In genomic region chr6:43229803-43230239, GRCh38 we compare ENCODE assay signal across 9 cellular contexts. TPM values are rescaled to one million over a fixed set of nuclear protein-coding genes. Genes with fewer than 3 reads are reported as not detected.
A peak's percentile ranks its signal among the peaks of the same experiment; 100 is the strongest.
DNase-seq lines count a peak whose midpoint lies in the region; ATAC-seq, FAIRE-seq and TF ChIP-seq lines count a peak whose summit lies in the region.
"Had no signal": no experiment of that assay in that cellular context is flagged by ENCODE, and none has a peak within 500 bp of the region (broad histone marks: within the 10 kb centered on the region; RNA-seq: fewer than 3 reads in every experiment).

No MANE protein-coding gene starts in this region.

- H3K27ac ChIP-seq in ACC112 (ENCODE audit: low read depth, low read length) (no peak overlapping the region), GM12878 (ENCODE audit: control insufficient read depth, insufficient read depth) (no peak overlapping the region)
- H3K27ac ChIP-seq in naive thymus-derived CD4-positive, alpha-beta T cell (ENCODE audit: low read depth, low read length), result peak overlapping the region; percentile 88

- no peak for TF ChIP-seq EP300 in GM12878 (IDR thresholded peaks at IDR 0.05; ENCODE audit: borderline replicate concordance in 1 of 2, control insufficient read depth in 1 of 2, low read depth in 2 of 2, low read length in 2 of 2)

- in situ Hi-C loops in GM12878 (cut with MboI), result no loop called here

- no peaks in the 10 kb centered on the region for H4K20me1 ChIP-seq in GM12878 (ENCODE audit: control insufficient read depth, insufficient read depth)

- POLR2A ChIA-PET in GM12878 (lab: Charles Lee), result interaction anchor here (0.5 to 1.4 kb wide), 5 partner anchors 11 to 401 kb away, joined by 3 to 6 read pairs (median 4); no protein-coding TSS in a partner anchor
- POLR2A ChIA-PET in naive thymus-derived CD4-positive, alpha-beta T cell (lab: Charles Lee), result interaction anchor here (0.9 to 2.3 kb wide), 12 partner anchors 14 to 400 kb away, joined by 3 to 9 read pairs (median 4); partner anchors contain the start of genes CNPY3, CRIP3, CUL9 and GTPBP2

- 65% methylated on average over 11 of the region's 11 CpGs for WGBS in GM12878 (ENCODE audit: insufficient coverage, insufficient replicate concordance, low lambda C conversion rate, missing lambda C conversion rate)

- H3K4me3 ChIP-seq in ACC112 (ENCODE audit: low read depth, low read length) (peak overlapping the region; percentile 90), GM12878 (no peak overlapping the region)
- H3K4me3 ChIP-seq in naive thymus-derived CD4-positive, alpha-beta T cell (ENCODE audit: low read length), result peak overlapping the region; percentile 53

- RAD21 ChIA-PET in GM12878 (lab: Charles Lee; ENCODE audit: unreplicated experiment), result interaction anchor here (0.6 to 2.1 kb wide), 4 partner anchors 18 to 277 kb away, joined by 3 to 5 read pairs (median 4); no protein-coding TSS in a partner anchor

- CTCF ChIA-PET in GM12878 (lab: Yijun Ruan, JAX), result interaction anchor here (0.6 to 2.7 kb wide), 20 partner anchors 8 to 482 kb away, joined by 3 to 19 read pairs (median 5); partner anchors contain the start of gene CUL9
- CTCF ChIA-PET in naive thymus-derived CD4-positive, alpha-beta T cell (lab: Charles Lee), result interaction anchor here (0.7 to 2.5 kb wide), 10 partner anchors 13 to 171 kb away, joined by 3 to 8 read pairs (median 4); no protein-coding TSS in a partner anchor

- peaks cover 0 to 16% (median 0%) of the 10 kb centered on the region in 5 donors for H3K27me3 Mint-ChIP-seq in naive thymus-derived CD4-positive, alpha-beta T cell

- no peaks in the 10 kb centered on the region for H3K36me3 ChIP-seq in ACC112 (ENCODE audit: insufficient read depth, low read length)
- H3K36me3 ChIP-seq in GM12878 (ENCODE audit: control insufficient read depth in 2 of 2, insufficient read depth in 2 of 2, low read length in 1 of 2), result no peaks in the 10 kb centered on the region
- no peaks in the 10 kb centered on the region for H3K36me3 ChIP-seq in naive thymus-derived CD4-positive, alpha-beta T cell (ENCODE audit: control insufficient read depth in 2 of 3, insufficient read depth in 3 of 3, low read length in 3 of 3)

- peaks cover 24 to 42% (median 35%) of the 10 kb centered on the region in 7 donors for H3K4me1 Mint-ChIP-seq in naive thymus-derived CD4-positive, alpha-beta T cell

- no TSS peak for BruUV-seq in GM12878 (replicated peaks; lab: Mats Ljungman, UMichigan)

- ATAC-seq in HG03432 (IDR thresholded peaks at IDR 0.05; ENCODE audit: unreplicated experiment) (peak; percentile 6), GM12878 (peak; percentile 2; the same call in 2 of the 3 replicates), HG02870 (IDR thresholded peaks at IDR 0.05; ENCODE audit: unreplicated experiment) (no peak)
- no peak for ATAC-seq in naive thymus-derived CD4-positive, alpha-beta T cell

- H3K4me2 ChIP-seq in GM12878 (ENCODE audit: control insufficient read depth, insufficient read depth), result peak overlapping the region; percentile 81

- no peak for DNase-seq in GM12878 (ENCODE audit: low read depth, low spot score)
- DNase-seq in naive thymus-derived CD4-positive, alpha-beta T cell, result no peak
- DNase-seq in NCI-H1930 (lab: John Stamatoyannopoulos, UW), result no peak
- no peak for DNase-seq in DMS114 treated with DMSO at 0.1 percent for 48 hours (lab: John Stamatoyannopoulos, UW; ENCODE audit: unreplicated experiment)
- DNase-seq in EL, result no peak
- DNase-seq: NCI-H2107 had no signal

- H3K4me1 ChIP-seq in ACC112 (ENCODE audit: control insufficient read depth, insufficient read depth, low read length, unreplicated experiment) (no peaks in the 10 kb centered on the region), GM12878 (ENCODE audit: control insufficient read depth, insufficient read depth, low read length) (peaks cover 17% of the 10 kb centered on the region)
- H3K4me1 ChIP-seq in naive thymus-derived CD4-positive, alpha-beta T cell (ENCODE audit: control insufficient read depth in 2 of 2, insufficient read depth in 2 of 2, low read length in 2 of 2), result peaks cover 0 to 18% of the 10 kb centered on the region in 2 donors

- peak overlapping the region; percentile 91 to 98 (median 93) for H3K27ac Mint-ChIP-seq in naive thymus-derived CD4-positive, alpha-beta T cell

- H2AFZ ChIP-seq in ACC112 (ENCODE audit: low read length, unreplicated experiment), result peak overlapping the region; percentile 68
- peak overlapping the region; percentile 64 for H2AFZ ChIP-seq in GM12878 (ENCODE audit: control insufficient read depth, low read depth, low read length)

- peaks cover 6% of the 10 kb centered on the region; the same call in 1 of the 2 replicates for H3K27me3 ChIP-seq in ACC112 (ENCODE audit: insufficient read depth, low read length)
- H3K27me3 ChIP-seq in GM12878 (replicated peaks in 1 of 2; ENCODE audit: control insufficient read depth in 2 of 2, insufficient read depth in 2 of 2, low read length in 1 of 2), result no peaks in the 10 kb centered on the region; a peak in 1 of 4 replicates
- no peaks in the 10 kb centered on the region for H3K27me3 ChIP-seq in naive thymus-derived CD4-positive, alpha-beta T cell (ENCODE audit: control insufficient read depth in 2 of 2, insufficient read depth in 2 of 2, low read length in 2 of 2)

- peaks cover 0 to 3% (median 0%) of the 10 kb centered on the region in 11 donors for H3K9me3 Mint-ChIP-seq in naive thymus-derived CD4-positive, alpha-beta T cell

- TF ChIP-seq RAD21 in GM12878 (IDR thresholded peaks at IDR 0.05; ENCODE audit: insufficient read depth, low read depth, low read length), result no peak

- FAIRE-seq in GM12878 (lab: Jason Lieb, UNC), result no peak

- SMC1A ChIA-PET in GM12878 (lab: Charles Lee; ENCODE audit: uncharacterized antibody, unreplicated experiment), result interaction anchor here (0.5 to 3.0 kb wide), 3 partner anchors 17 to 848 kb away, joined by 3 to 11 read pairs (median 4); no protein-coding TSS in a partner anchor

- H3K36me3 Mint-ChIP-seq in naive thymus-derived CD4-positive, alpha-beta T cell, result peaks cover 0 to 12% (median 0%) of the 10 kb centered on the region in 5 donors

- no peak overlapping the region for H3K9ac ChIP-seq in GM12878 (ENCODE audit: control insufficient read depth, insufficient read depth, low read length)

- no peak for TF ChIP-seq POLR2A in GM12878 (IDR thresholded peaks at IDR 0.05; ENCODE audit: low read depth, low read length)

- H3K79me2 ChIP-seq in ACC112 (ENCODE audit: control insufficient read depth, insufficient read depth, low read length, unreplicated experiment) (no peaks in the 10 kb centered on the region), GM12878 (ENCODE audit: control insufficient read depth, insufficient read depth, low read length) (peaks cover 15% of the 10 kb centered on the region)

- intact Hi-C loops in GM12878 (cut with micrococcal nuclease; ENCODE audit: unreplicated experiment), result no loop called here
- intact Hi-C loops in naive thymus-derived CD4-positive, alpha-beta T cell (cut with micrococcal nuclease), result loop anchor here (1.0 to 10.0 kb wide), 8 partner anchors 17 to 1495 kb away; partner anchors contain the start of genes CNPY3 (in 1 of the 2), SRF (in 1 of the 2), TFEB (in 1 of the 2) and ZNF318 (in 1 of the 2)

- TF ChIP-seq CTCF in GM12878 (IDR thresholded peaks at IDR 0.05 in 2 of 3, conservative IDR thresholded peaks at IDR 0.05 in 1 of 3; ENCODE audit: control insufficient read depth in 2 of 3, extremely low read depth in 1 of 3, insufficient read depth in 1 of 3, low read depth in 3 of 3, low read length in 3 of 3), result no peak

- peak overlapping the region; percentile 87 to 95 (median 91) for H3K4me3 Mint-ChIP-seq in naive thymus-derived CD4-positive, alpha-beta T cell

- H3K9me3 ChIP-seq in GM12878 (replicated peaks; ENCODE audit: control insufficient read depth, insufficient read depth, low read length), result no peaks in the 10 kb centered on the region
- no peaks in the 10 kb centered on the region for H3K9me3 ChIP-seq in naive thymus-derived CD4-positive, alpha-beta T cell (ENCODE audit: control insufficient read depth in 2 of 3, low read length in 3 of 3)

RNA-seq across cellular contexts. Expression of gene DNPH1, which starts 0.5 kb away (rescaled TPM):
- 20.6 and 20.9 TPM in 2 replicates for total RNA-seq in GM12878 (2013; cell fraction: nucleolus; rRNA removed)
- total RNA-seq in GM12878 (2014; rRNA removed) (125 and 131 TPM in 2 replicates), GM12878 (2014; rRNA removed; fragmentation: Illumina TruSeq; extraction: Trizol) (29.0 and 35.0 TPM in 2 replicates), GM12878 (2021) (73.2 and 76.6 TPM in 2 replicates)
- 28.4 TPM for polyA plus RNA-seq in GM12878 (2011; ENCODE audit: low read depth)
- polyA plus RNA-seq in GM12878 (2011; rRNA removed) (42.9 and 62.2 TPM in 2 replicates), GM12878 (2014; fragmentation: Illumina TruSeq; extraction: Trizol) (6.1 and 16.9 TPM in 2 replicates), GM12878 (2014; fragmentation: Nextera tagmentation; extraction: Ambion mirVana) (10 to 100 TPM in 1 of 2 experiments, 1 to 10 TPM in 1; 7.0 to 16.5 TPM), GM12878 (2014; rRNA removed) (136 and 169 TPM in 2 replicates), GM12878 (2016; fragmentation: Nextera tagmentation; extraction: Ambion mirVana) (100 to 1,000 TPM; 105 to 117 TPM)
- 109 and 151 TPM in 2 replicates for polyA plus RNA-seq in GM12878 (2011; cell fraction: cytosol; rRNA removed)
- 56.1 and 56.3 TPM in 2 replicates for polyA plus RNA-seq in GM12878 (2011; cell fraction: nucleus; rRNA removed)
- polyA plus RNA-seq in GM12878 (2012), result 68.3 and 81.0 TPM in 2 replicates
- polyA minus RNA-seq in GM12878 (2011; rRNA and poly(A)+ RNA removed), result 14.1 and 18.6 TPM in 2 replicates
- 7.9 and 15.9 TPM in 2 replicates for polyA minus RNA-seq in GM12878 (2011; cell fraction: cytosol; rRNA and poly(A)+ RNA removed)
- 10.0 and 12.2 TPM in 2 replicates for polyA minus RNA-seq in GM12878 (2011; cell fraction: nucleus; rRNA and poly(A)+ RNA removed)
- total RNA-seq in naive thymus-derived CD4-positive, alpha-beta T cell, result 10 to 100 TPM; 25.4 to 65.7 (median 33.9) TPM
- polyA plus RNA-seq in naive thymus-derived CD4-positive, alpha-beta T cell, result 100 to 1,000 TPM; 119 to 141 TPM

RNA-seq across cellular contexts. Expression of gene TTBK1, which starts 13.5 kb away (rescaled TPM):
- 0.71 and 0.78 TPM in 2 replicates for total RNA-seq in GM12878 (2013; cell fraction: nucleolus; rRNA removed)
- total RNA-seq in GM12878 (2014; rRNA removed) (under 0.01 TPM in 1 of 2 replicates, not detected in the other), GM12878 (2014; rRNA removed; fragmentation: Illumina TruSeq; extraction: Trizol) (not detected in 2 replicates), GM12878 (2021) (not detected in 2 replicates)
- polyA plus RNA-seq in GM12878 (2011; ENCODE audit: low read depth), result not detected
- polyA plus RNA-seq in GM12878 (2011; rRNA removed) (0.09 and 0.27 TPM in 2 replicates), GM12878 (2014; fragmentation: Illumina TruSeq; extraction: Trizol) (not detected in 2 replicates), GM12878 (2014; fragmentation: Nextera tagmentation; extraction: Ambion mirVana) (not detected), GM12878 (2014; rRNA removed) (0.05 and 0.06 TPM in 2 replicates), GM12878 (2016; fragmentation: Nextera tagmentation; extraction: Ambion mirVana) (not detected)
- polyA plus RNA-seq in GM12878 (2011; cell fraction: cytosol; rRNA removed), result 0.16 and 0.20 TPM in 2 replicates
- 1.1 and 1.2 TPM in 2 replicates for polyA plus RNA-seq in GM12878 (2011; cell fraction: nucleus; rRNA removed)
- 0.04 and 0.08 TPM in 2 replicates for polyA plus RNA-seq in GM12878 (2012)
- 0.22 and 0.41 TPM in 2 replicates for polyA minus RNA-seq in GM12878 (2011; rRNA and poly(A)+ RNA removed)
- polyA minus RNA-seq in GM12878 (2011; cell fraction: cytosol; rRNA and poly(A)+ RNA removed), result 0.21 TPM in 1 of 2 replicates, not detected in the other
- 0.29 and 0.48 TPM in 2 replicates for polyA minus RNA-seq in GM12878 (2011; cell fraction: nucleus; rRNA and poly(A)+ RNA removed)
- under 1 TPM in 2 of 5 experiments, not detected in 3; 0.05 to 0.29 TPM for total RNA-seq in naive thymus-derived CD4-positive, alpha-beta T cell
- not detected for polyA plus RNA-seq in naive thymus-derived CD4-positive, alpha-beta T cell

RNA-seq across cellular contexts. Expression of gene CUL9, which starts 47.8 kb away (rescaled TPM):
- 104 and 120 TPM in 2 replicates for total RNA-seq in GM12878 (2013; cell fraction: nucleolus; rRNA removed)
- total RNA-seq in GM12878 (2014; rRNA removed), result 22.1 and 27.2 TPM in 2 replicates
- 14.2 and 16.4 TPM in 2 replicates for total RNA-seq in GM12878 (2014; rRNA removed; fragmentation: Illumina TruSeq; extraction: Trizol)
- 36.0 and 42.7 TPM in 2 replicates for total RNA-seq in GM12878 (2021)
- 11.5 TPM for polyA plus RNA-seq in GM12878 (2011; ENCODE audit: low read depth)
- polyA plus RNA-seq in GM12878 (2011; rRNA removed), result 11.0 and 16.2 TPM in 2 replicates
- 16.0 and 18.4 TPM in 2 replicates for polyA plus RNA-seq in GM12878 (2011; cell fraction: cytosol; rRNA removed)
- polyA plus RNA-seq in GM12878 (2011; cell fraction: nucleus; rRNA removed), result 180 and 223 TPM in 2 replicates
- polyA plus RNA-seq in GM12878 (2012), result 30.6 and 31.6 TPM in 2 replicates
- polyA plus RNA-seq in GM12878 (2014; fragmentation: Illumina TruSeq; extraction: Trizol), result 12.7 and 16.5 TPM in 2 replicates
- 1 to 10 TPM; 1.2 to 3.9 TPM for polyA plus RNA-seq in GM12878 (2014; fragmentation: Nextera tagmentation; extraction: Ambion mirVana)
- 46.7 and 48.3 TPM in 2 replicates for polyA plus RNA-seq in GM12878 (2014; rRNA removed)
- polyA plus RNA-seq in GM12878 (2016; fragmentation: Nextera tagmentation; extraction: Ambion mirVana), result 10 to 100 TPM; 17.8 to 19.7 TPM
- 14.6 and 23.4 TPM in 2 replicates for polyA minus RNA-seq in GM12878 (2011; rRNA and poly(A)+ RNA removed)
- 4.3 and 8.4 TPM in 2 replicates for polyA minus RNA-seq in GM12878 (2011; cell fraction: cytosol; rRNA and poly(A)+ RNA removed)
- polyA minus RNA-seq in GM12878 (2011; cell fraction: nucleus; rRNA and poly(A)+ RNA removed), result 25.9 and 55.6 TPM in 2 replicates
- 100 to 1,000 TPM in 3 of 5 experiments, 10 to 100 TPM in 2; 58.1 to 123 (median 111) TPM for total RNA-seq in naive thymus-derived CD4-positive, alpha-beta T cell
- polyA plus RNA-seq in naive thymus-derived CD4-positive, alpha-beta T cell, result 10 to 100 TPM; 12.3 to 25.6 TPM

RNA-seq across cellular contexts. Expression of gene SRF, which starts 58.8 kb away (rescaled TPM):
- total RNA-seq in GM12878 (2013; cell fraction: nucleolus; rRNA removed), result 10.5 and 11.4 TPM in 2 replicates
- total RNA-seq in GM12878 (2014; rRNA removed), result 30.5 and 37.3 TPM in 2 replicates
- total RNA-seq in GM12878 (2014; rRNA removed; fragmentation: Illumina TruSeq; extraction: Trizol), result 19.8 and 22.9 TPM in 2 replicates
- 53.4 and 56.3 TPM in 2 replicates for total RNA-seq in GM12878 (2021)
- polyA plus RNA-seq in GM12878 (2011; ENCODE audit: low read depth), result 19.1 TPM
- 21.9 and 41.4 TPM in 2 replicates for polyA plus RNA-seq in GM12878 (2011; rRNA removed)
- 50.6 and 71.6 TPM in 2 replicates for polyA plus RNA-seq in GM12878 (2011; cell fraction: cytosol; rRNA removed)
- 51.2 and 65.0 TPM in 2 replicates for polyA plus RNA-seq in GM12878 (2011; cell fraction: nucleus; rRNA removed)
- polyA plus RNA-seq in GM12878 (2012), result 27.9 and 45.2 TPM in 2 replicates
- polyA plus RNA-seq in GM12878 (2014; fragmentation: Illumina TruSeq; extraction: Trizol), result 26.8 and 33.5 TPM in 2 replicates
- polyA plus RNA-seq in GM12878 (2014; fragmentation: Nextera tagmentation; extraction: Ambion mirVana), result 1 to 10 TPM; 4.1 to 8.3 TPM
- polyA plus RNA-seq in GM12878 (2014; rRNA removed), result 48.1 and 54.3 TPM in 2 replicates
- polyA plus RNA-seq in GM12878 (2016; fragmentation: Nextera tagmentation; extraction: Ambion mirVana), result 1 to 10 TPM; 2.3 to 4.4 TPM
- 47.3 and 65.9 TPM in 2 replicates for polyA minus RNA-seq in GM12878 (2011; rRNA and poly(A)+ RNA removed)
- polyA minus RNA-seq in GM12878 (2011; cell fraction: cytosol; rRNA and poly(A)+ RNA removed), result 24.1 and 27.1 TPM in 2 replicates
- 10.2 and 18.4 TPM in 2 replicates for polyA minus RNA-seq in GM12878 (2011; cell fraction: nucleus; rRNA and poly(A)+ RNA removed)
- total RNA-seq in naive thymus-derived CD4-positive, alpha-beta T cell, result 10 to 100 TPM; 22.5 to 49.4 (median 26.7) TPM
- 1 to 10 TPM; 4.0 to 6.6 TPM for polyA plus RNA-seq in naive thymus-derived CD4-positive, alpha-beta T cell

Comparison
In these comparisons a context has a peak if more than half of its experiments do, and no peak if none do; other contexts are left out.
1. ATAC-seq: peak in HG03432 (single experiment) and GM12878 (single experiment); none in naive thymus-derived CD4-positive, alpha-beta T cell (single experiment) and HG02870 (single experiment).